ENCODE assay signal across 1 cellular context in genomic region chr6:119334535-119335264, GRCh38.
TF ChIP-seq lines count a peak whose summit lies in the region.

No MANE protein-coding gene starts in this region.

TF ChIP-seq in K562, 482 proteins besides CTCF, POLR2A, EP300 and RAD21 (continued from another document):
- no peak for TF ChIP-seq PBX2 (CRISPR knock-in tag; IDR thresholded peaks at IDR 0.05; ENCODE audit: low read depth)
- TF ChIP-seq PBX2 (tag; conservative IDR thresholded peaks at IDR 0.05; ENCODE audit: low read depth) = no peak
- no peak for TF ChIP-seq FUS (optimal IDR thresholded peaks at IDR 0.05; ENCODE audit: low read depth, low read length)
- TF ChIP-seq ZNF77 (CRISPR knock-in tag; IDR thresholded peaks at IDR 0.05) = no peak
- 0 out of 2 replicates have a peak, but pooled peaks have one; percentile 14 for TF ChIP-seq POLR2H (tag; IDR thresholded peaks at IDR 0.05; ENCODE audit: low read depth)
- TF ChIP-seq TBP (optimal IDR thresholded peaks at IDR 0.05; ENCODE audit: low read depth, low read length) = no peak
- TF ChIP-seq MCM3 (IDR thresholded peaks at IDR 0.05) = no peak
- TF ChIP-seq ARHGAP35 (IDR thresholded peaks at IDR 0.05; ENCODE audit: partially characterized antibody) = no peak
